8 cellular contexts compared by ENCODE assay signal in genomic region chr19:45676851-45677263, GRCh38. TPM values are rescaled to one million over a fixed set of nuclear protein-coding genes. Genes with fewer than 3 reads are reported as not detected.
DNase-seq lines count a peak whose midpoint lies in the region; ATAC-seq lines count a peak whose summit lies in the region.

No MANE protein-coding gene starts in this region.

- H3K27ac ChIP-seq in cingulate gyrus (ENCODE audit: low read depth, low read length): peak overlapping the region; percentile 10

- peak; percentile 18 for ATAC-seq in GM18502 (IDR thresholded peaks at IDR 0.05; ENCODE audit: poor library complexity, unreplicated experiment)
- ATAC-seq in naive thymus-derived CD8-positive, alpha-beta T cell: peak; percentile 64
- ATAC-seq in HG02588 (IDR thresholded peaks at IDR 0.05; ENCODE audit: unreplicated experiment): no peak
- no peak for ATAC-seq in GM19455 (IDR thresholded peaks at IDR 0.05; ENCODE audit: unreplicated experiment)
- no peak for ATAC-seq in HG02870 (IDR thresholded peaks at IDR 0.05; ENCODE audit: unreplicated experiment)

- H3K27me3 Mint-ChIP-seq in naive thymus-derived CD8-positive, alpha-beta T cell: peaks cover 0 to 6% (median 0%) of the 10 kb centered on the region in 5 donors

- H3K36me3 Mint-ChIP-seq in naive thymus-derived CD8-positive, alpha-beta T cell: no peaks in the 10 kb centered on the region

- H3K9me3 Mint-ChIP-seq in naive thymus-derived CD8-positive, alpha-beta T cell: no peaks in the 10 kb centered on the region

- peak; percentile 30 for DNase-seq in T follicular helper cell (ENCODE audit: low read depth)
- DNase-seq in naive thymus-derived CD8-positive, alpha-beta T cell: peak in 9 of 10 donors; percentile 20 to 83 (median 60)
- no peak for DNase-seq in epidermal melanocyte (ENCODE audit: insufficient read length, low spot score)

- POLR2A ChIA-PET in naive thymus-derived CD8-positive, alpha-beta T cell (lab: Charles Lee): interaction anchor here (0.8 to 2.8 kb wide), 6 partner anchors 9 to 207 kb away, joined by 3 to 16 read pairs (median 4); partner anchors contain the start of genes GIPR, QPCTL and SNRPD2

- peaks cover 11 to 28% (median 21%) of the 10 kb centered on the region in 4 donors for H3K4me1 Mint-ChIP-seq in naive thymus-derived CD8-positive, alpha-beta T cell

- H3K27ac Mint-ChIP-seq in naive thymus-derived CD8-positive, alpha-beta T cell: peak overlapping the region in 8 of 10 donors; percentile 19 to 93 (median 62)

- H3K4me3 Mint-ChIP-seq in naive thymus-derived CD8-positive, alpha-beta T cell: peak overlapping the region; percentile 70 to 90 (median 78)

RNA-seq across cellular contexts. Expression of gene GIPR, which starts 8.8 kb away (rescaled TPM):
- total RNA-seq in naive thymus-derived CD8-positive, alpha-beta T cell: 10 to 100 TPM in 1 of 2 experiments, 1 to 10 TPM in 1; 9.7 to 10.4 TPM
- polyA plus RNA-seq in naive thymus-derived CD8-positive, alpha-beta T cell: under 1 TPM in 2 of 3 donors, not detected in 1; 0.38 to 0.61 TPM

RNA-seq across cellular contexts. Expression of gene SNRPD2, which starts 14.9 kb away (rescaled TPM):
- total RNA-seq in naive thymus-derived CD8-positive, alpha-beta T cell: 100 to 1,000 TPM; 395 to 410 TPM
- 1,000 to 10,000 TPM; 1,119 to 1,289 (median 1,220) TPM for polyA plus RNA-seq in naive thymus-derived CD8-positive, alpha-beta T cell

RNA-seq across cellular contexts. Expression of gene QPCTL, which starts 15.6 kb away (rescaled TPM):
- total RNA-seq in naive thymus-derived CD8-positive, alpha-beta T cell: 10 to 100 TPM in 1 of 2 experiments, 1 to 10 TPM in 1; 7.3 to 11.4 TPM
- polyA plus RNA-seq in naive thymus-derived CD8-positive, alpha-beta T cell: 1 to 10 TPM in 2 of 3 donors, under 1 TPM in 1; 0.65 to 2.3 (median 1.6) TPM

RNA-seq across cellular contexts. Expression of gene EML2, which starts 37.7 kb away (rescaled TPM):
- total RNA-seq in naive thymus-derived CD8-positive, alpha-beta T cell: 10 to 100 TPM; 52.1 to 56.8 TPM
- 10 to 100 TPM in 2 of 3 donors, 1 to 10 TPM in 1; 8.8 to 17.8 (median 11.5) TPM for polyA plus RNA-seq in naive thymus-derived CD8-positive, alpha-beta T cell

RNA-seq across cellular contexts. Expression of gene FBXO46, which starts 53.8 kb away (rescaled TPM):
- 10 to 100 TPM; 35.3 to 42.3 TPM for total RNA-seq in naive thymus-derived CD8-positive, alpha-beta T cell
- 10 to 100 TPM; 12.4 to 15.2 (median 12.5) TPM for polyA plus RNA-seq in naive thymus-derived CD8-positive, alpha-beta T cell

Comparison
In these comparisons a context has a peak if more than half of its experiments do, and no peak if none do; other contexts are left out.
1. ATAC-seq: peak in GM18502 (single experiment) and naive thymus-derived CD8-positive, alpha-beta T cell (2 of 2); none in HG02588 (single experiment), GM19455 (single experiment) and HG02870 (single experiment).